In the genomic region with DNA sequence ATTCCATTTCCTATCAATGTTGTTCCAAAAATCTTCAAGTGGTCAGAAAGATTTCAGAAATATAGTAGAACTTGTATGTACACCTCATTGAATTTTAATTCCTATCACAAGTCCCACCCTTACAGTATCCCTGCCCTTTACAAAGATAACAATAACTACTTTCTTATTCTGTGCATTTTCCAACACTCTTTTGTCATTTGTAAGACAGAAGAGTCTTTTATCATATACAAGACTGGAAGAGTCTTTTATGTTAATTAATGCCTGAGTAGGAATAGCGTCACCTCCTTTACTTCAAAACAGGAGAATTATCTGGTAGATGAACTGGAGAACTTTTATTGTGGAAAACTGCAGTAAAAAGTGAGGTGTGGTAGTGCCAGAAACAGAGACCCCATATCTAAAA, we compare ENCODE assay signal across 14 cellular contexts.
DNase-seq lines count a peak whose midpoint lies in the region; ATAC-seq and TF ChIP-seq lines count a peak whose summit lies in the region.
"Had no signal": no experiment of that assay in that cellular context is flagged by ENCODE, and none has a peak within 500 bp of the region (broad histone marks: within the 10 kb centered on the region; RNA-seq: fewer than 3 reads in every experiment).

No MANE protein-coding gene starts in this region.

- H3K79me2 ChIP-seq in HCT116 (ENCODE audit: insufficient read depth, low read length) = no peaks in the 10 kb centered on the region

- BruUV-seq in HCT116 (replicated peaks; lab: Mats Ljungman, UMichigan) = no TSS peak

- H3K9me2 ChIP-seq in HCT116 (ENCODE audit: insufficient read depth) = no peaks in the 10 kb centered on the region

- RAD21 ChIA-PET in HCT116 (lab: Charles Lee; ENCODE audit: low non-redundant PET in 1 of 2, low total read pairs in 2 of 2, uncharacterized antibody in 2 of 2, unreplicated experiment in 2 of 2) = no interaction called here

- H3K36me3 ChIP-seq in HCT116 (ENCODE audit: control insufficient read depth in 1 of 2, insufficient read depth in 2 of 2, low read length in 2 of 2) = no peaks in the 10 kb centered on the region

- ATAC-seq in HCT116 = no peak
- ATAC-seq: A549; CD8-positive, alpha-beta T cell; HepG2 had no signal

- no peak overlapping the region for H3K9ac ChIP-seq in HCT116 (ENCODE audit: low read length)
- H3K9ac ChIP-seq: GM23248 had no signal

- CTCF ChIA-PET in HCT116 (lab: Charles Lee) = no interaction called here

- intact Hi-C loops in HCT116 (cut with micrococcal nuclease) = no loop called here

- POLR2A ChIA-PET in HCT116 (lab: Charles Lee) = no interaction called here

- DNase-seq in HCT116 (ENCODE audit: low read depth, low spot score) (no peak), SK-MEL-5 (ENCODE audit: low read depth, low spot score) (peak; percentile 57), pons (ENCODE audit: low spot score) (peak; percentile 18), GM13976 (ENCODE audit: low spot score) (no peak), occipital lobe (lab: John Stamatoyannopoulos, UW) (no peak), hippocampal formation (lab: John Stamatoyannopoulos, UW) (no peak), NCI-H2081 (lab: John Stamatoyannopoulos, UW) (no peak)
- DNase-seq: Caco-2; CD8-positive, alpha-beta T cell; DMS 273 treated with DMSO at 0.1 percent for 48 hours; GM23248; H7 had no signal

- H4K20me1 ChIP-seq in HCT116 (ENCODE audit: insufficient read depth) = no peaks in the 10 kb centered on the region

- no peaks in the 10 kb centered on the region for H3K27me3 ChIP-seq in HCT116 (ENCODE audit: insufficient read depth, low read length)

- TF ChIP-seq POLR2A in HCT116 (IDR thresholded peaks at IDR 0.05; ENCODE audit: borderline replicate concordance, extremely low read depth, insufficient read depth, insufficient read length) = no peak

- TF ChIP-seq RAD21 in HCT116 (IDR thresholded peaks at IDR 0.05; ENCODE audit: low read depth) = no peak

- no peak overlapping the region for H3K4me2 ChIP-seq in HCT116 (ENCODE audit: low read length)
- H3K4me2 ChIP-seq: A549 had no signal

- H3K9me3 ChIP-seq in HCT116 (ENCODE audit: control insufficient read depth in 1 of 2, insufficient read depth in 1 of 2, low read depth in 1 of 2, low read length in 2 of 2) = no peaks in the 10 kb centered on the region
- H3K9me3 ChIP-seq: A549, Caco-2 had no signal

- H3K4me1 ChIP-seq in HCT116 (ENCODE audit: control insufficient read depth in 1 of 2, insufficient read depth in 2 of 2, low read length in 2 of 2) = 0 out of 4 replicates have a peak, but pooled peaks cover 0 to 3% of the 10 kb centered on the region in 2 experiments
- H3K4me1 ChIP-seq: Caco-2 had no signal

- TF ChIP-seq CTCF in HCT116 (IDR thresholded peaks at IDR 0.05 in 2 of 3, conservative IDR thresholded peaks at IDR 0.05 in 1 of 3; ENCODE audit: borderline replicate concordance in 1 of 3, insufficient read depth in 1 of 3, low read depth in 2 of 3, low read length in 2 of 3) (no peak), GM13976 (IDR thresholded peaks at IDR 0.05; ENCODE audit: borderline replicate concordance, control extremely low read depth, extremely low read depth, insufficient read depth, missing control alignments) (no peak)

- no peak overlapping the region for H3K27ac ChIP-seq in HCT116 (ENCODE audit: low read depth, low read length)
- H3K27ac ChIP-seq: A549, GM23248 had no signal

- in situ Hi-C loops in SK-MEL-5 (cut with HindIII; ENCODE audit: low pct_unique_long_range_greater_than_20kb, low sequenced_read_pairs) (no loop called here), GM13976 (cut with MboI; ENCODE audit: low sequenced_read_pairs, unreplicated experiment) (no loop called here)

- no peak overlapping the region for H3K4me3 ChIP-seq in HCT116 (replicated peaks in 1 of 2; ENCODE audit: low read depth in 1 of 2, low read length in 2 of 2)
- H3K4me3 ChIP-seq: A549, GM23248 had no signal

- peak overlapping the region; percentile 79 for H2AFZ ChIP-seq in HCT116 (ENCODE audit: low read depth, low read length, poor library complexity, severe bottlenecking)

TF ChIP-seq in HCT116, 20 proteins besides CTCF, POLR2A, EP300 and RAD21:
- TF ChIP-seq FOSL1 (IDR thresholded peaks at IDR 0.05; ENCODE audit: low read depth) (no peak), JUND (IDR thresholded peaks at IDR 0.05) (no peak), CEBPB (IDR thresholded peaks at IDR 0.05; ENCODE audit: low read depth) (no peak), EZH2 (IDR thresholded peaks at IDR 0.05) (no peak)
- TF ChIP-seq, protein P1, sequence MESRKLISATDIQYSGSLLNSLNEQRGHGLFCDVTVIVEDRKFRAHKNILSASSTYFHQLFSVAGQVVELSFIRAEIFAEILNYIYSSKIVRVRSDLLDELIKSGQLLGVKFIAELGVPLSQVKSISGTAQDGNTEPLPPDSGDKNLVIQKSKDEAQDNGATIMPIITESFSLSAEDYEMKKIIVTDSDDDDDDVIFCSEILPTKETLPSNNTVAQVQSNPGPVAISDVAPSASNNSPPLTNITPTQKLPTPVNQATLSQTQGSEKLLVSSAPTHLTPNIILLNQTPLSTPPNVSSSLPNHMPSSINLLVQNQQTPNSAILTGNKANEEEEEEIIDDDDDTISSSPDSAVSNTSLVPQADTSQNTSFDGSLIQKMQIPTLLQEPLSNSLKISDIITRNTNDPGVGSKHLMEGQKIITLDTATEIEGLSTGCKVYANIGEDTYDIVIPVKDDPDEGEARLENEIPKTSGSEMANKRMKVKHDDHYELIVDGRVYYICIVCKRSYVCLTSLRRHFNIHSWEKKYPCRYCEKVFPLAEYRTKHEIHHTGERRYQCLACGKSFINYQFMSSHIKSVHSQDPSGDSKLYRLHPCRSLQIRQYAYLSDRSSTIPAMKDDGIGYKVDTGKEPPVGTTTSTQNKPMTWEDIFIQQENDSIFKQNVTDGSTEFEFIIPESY (IDR thresholded peaks at IDR 0.05; ENCODE audit: extremely low read depth, insufficient replicate concordance, low read length) = no peak

Comparison
In these comparisons a context has a peak if more than half of its experiments do, and no peak if none do; other contexts are left out.
1. DNase-seq: peak in SK-MEL-5 (single experiment) and pons (single experiment); none in HCT116 (single experiment), GM13976 (single experiment), occipital lobe (single experiment), hippocampal formation (0 of 2) and NCI-H2081 (0 of 2).